In genomic region chrX:78934866-78935265, GRCh38 we compare ENCODE assay signal across 42 cellular contexts. TPM values are rescaled to one million over a fixed set of nuclear protein-coding genes. Genes with fewer than 3 reads are reported as not detected.
"Had no signal": no experiment of that assay in that cellular context is flagged by ENCODE, and none has a peak within 500 bp of the region (broad histone marks: within the 10 kb centered on the region; RNA-seq: fewer than 3 reads in every experiment).

No MANE protein-coding gene starts in this region.

- H3K4me3 ChIP-seq: adrenal gland, ascending aorta, body of pancreas, breast epithelium, cardiac muscle cell had no signal

- H3K4me1 Mint-ChIP-seq: activated naive CD4-positive, alpha-beta T cell treated with anti-CD3 and anti-CD28 coated beads, Interleukin-2, amount 10 ng/mL, durations not matched to agents 7 days and 5 days; activated naive CD8-positive, alpha-beta T cell treated with anti-CD3 and anti-CD28 coated beads for 36 hours; activated naive CD8-positive, alpha-beta T cell treated with anti-CD3 and anti-CD28 coated beads, Interleukin-2, amount 10 ng/mL, durations not matched to agents 7 days and 5 days; activated T-helper 17 cell treated with anti-CD3 and anti-CD28 coated beads, Interleukin-2, amount 50 U/mL, for 72 hours; brain; central memory CD8-positive, alpha-beta T cell had no signal

- H3K9me3 Mint-ChIP-seq: activated naive CD4-positive, alpha-beta T cell treated with anti-CD3 and anti-CD28 coated beads, Interleukin-2, amount 50 U/mL, for 24 hours; activated naive CD8-positive, alpha-beta T cell treated with anti-CD3 and anti-CD28 coated beads, Interleukin-2, amount 50 U/mL, for 24 hours; activated T-cell treated with anti-CD3 and anti-CD28 coated beads, Interleukin-2, amount 50 U/mL, for 4 hours; activated T-helper 17 cell treated with anti-CD3 and anti-CD28 coated beads, Interleukin-2, amount 50 U/mL, for 72 hours; central memory CD8-positive, alpha-beta T cell had no signal

- H3K4me1 ChIP-seq: adrenal gland, ascending aorta, body of pancreas, breast epithelium had no signal

- H3K27ac Mint-ChIP-seq: activated naive CD4-positive, alpha-beta T cell treated with anti-CD3 and anti-CD28 coated beads for 36 hours; activated naive CD4-positive, alpha-beta T cell treated with anti-CD3 and anti-CD28 coated beads, Interleukin-2, amount 10 ng/mL, durations not matched to agents 7 days and 5 days; activated naive CD4-positive, alpha-beta T cell treated with anti-CD3 and anti-CD28 coated beads, Interleukin-2, amount 50 U/mL, for 24 hours; activated naive CD4-positive, alpha-beta T cell treated with anti-CD3 and anti-CD28 coated beads, Interleukin-2, amount 50 U/mL, for 72 hours; activated naive CD8-positive, alpha-beta T cell; activated naive CD8-positive, alpha-beta T cell treated with anti-CD3 and anti-CD28 coated beads for 36 hours; activated naive CD8-positive, alpha-beta T cell treated with anti-CD3 and anti-CD28 coated beads, Interleukin-2, amount 10 ng/mL, durations not matched to agents 7 days and 5 days; activated naive CD8-positive, alpha-beta T cell treated with anti-CD3 and anti-CD28 coated beads, Interleukin-2, amount 50 U/mL, for 24 hours; activated T-cell treated with anti-CD3 and anti-CD28 coated beads, Interleukin-2, amount 50 U/mL, for 24 hours; activated T-cell treated with anti-CD3 and anti-CD28 coated beads, Interleukin-2, amount 50 U/mL, for 72 hours; activated T-helper 1 cell treated with anti-CD3 and anti-CD28 coated beads, Interleukin-12 subunit alpha, Interleukin-12 subunit beta, Interleukin-2, Interleukin-4 antibody, amounts not matched to agents 30 ng/mL and 10 ng/mL and 1 ng/mL, durations not matched to agents 14 hours and 24 hours and 36 hours; activated T-helper 17 cell treated with anti-CD3 and anti-CD28 coated beads, Interleukin-2, amount 50 U/mL, for 72 hours; activated T-helper 2 cell treated with anti-CD3 and anti-CD28 coated beads, Interferon-gamma antibody, Interleukin-2, Interleukin-4, amounts not matched to agents 10 μg/mL and 5 μg/mL and 100 μg/mL, durations not matched to agents 14 hours and 24 hours and 36 hours; brain had no signal

- H3K27me3 Mint-ChIP-seq: activated naive CD4-positive, alpha-beta T cell treated with anti-CD3 and anti-CD28 coated beads, Interleukin-2, amount 10 ng/mL, durations not matched to agents 7 days and 5 days; activated naive CD4-positive, alpha-beta T cell treated with anti-CD3 and anti-CD28 coated beads, Interleukin-2, amount 50 U/mL, for 24 hours; activated naive CD8-positive, alpha-beta T cell; activated naive CD8-positive, alpha-beta T cell treated with anti-CD3 and anti-CD28 coated beads for 36 hours; activated naive CD8-positive, alpha-beta T cell treated with anti-CD3 and anti-CD28 coated beads, Interleukin-2, amount 10 ng/mL, durations not matched to agents 7 days and 5 days; activated naive CD8-positive, alpha-beta T cell treated with anti-CD3 and anti-CD28 coated beads, Interleukin-2, amount 50 U/mL, for 24 hours; activated T-helper 17 cell treated with anti-CD3 and anti-CD28 coated beads, Interleukin-2, amount 50 U/mL, for 72 hours; brain; central memory CD8-positive, alpha-beta T cell had no signal

- DNase-seq: activated effector memory CD4-positive, alpha-beta T cell treated with anti-CD3 and anti-CD28 coated beads, Interleukin-2, amount 50 U/mL, for 16 hours; activated effector memory CD4-positive, alpha-beta T cell treated with Interleukin-2 at 50 U/mL for 16 hours; activated gamma-delta T cell; activated gamma-delta T cell treated with Interleukin-2 at 50 U/mL for 16 hours; activated naive CD4-positive, alpha-beta T cell; activated naive CD4-positive, alpha-beta T cell treated with anti-CD3 and anti-CD28 coated beads for 36 hours; activated naive CD4-positive, alpha-beta T cell treated with anti-CD3 and anti-CD28 coated beads, Interleukin-2, amount 10 ng/mL, durations not matched to agents 7 days and 5 days; activated naive CD4-positive, alpha-beta T cell treated with anti-CD3 and anti-CD28 coated beads, Interleukin-2, amount 50 U/mL, for 16 hours; activated naive CD4-positive, alpha-beta T cell treated with Interleukin-2 at 50 U/mL for 16 hours; activated naive CD8-positive, alpha-beta T cell treated with anti-CD3 and anti-CD28 coated beads for 36 hours; activated naive CD8-positive, alpha-beta T cell treated with anti-CD3 and anti-CD28 coated beads, Interleukin-2, amount 10 ng/mL, durations not matched to agents 7 days and 5 days; activated naive CD8-positive, alpha-beta T cell treated with anti-CD3 and anti-CD28 coated beads, Interleukin-2, amount 50 U/mL, for 24 hours; activated T-cell treated with anti-CD3 and anti-CD28 coated beads, Interleukin-2, amount 50 U/mL, for 1 hour; activated T-cell treated with anti-CD3 and anti-CD28 coated beads, Interleukin-2, amount 50 U/mL, for 24 hours; activated T-cell treated with anti-CD3 and anti-CD28 coated beads, Interleukin-2, amount 50 U/mL, for 4 hours; activated T-cell treated with anti-CD3 and anti-CD28 coated beads, Interleukin-2, amount 50 U/mL, for 48 hours; activated T-cell treated with anti-CD3 and anti-CD28 coated beads, Interleukin-2, amount 50 U/mL, for 72 hours; adrenal gland; amniotic stem cell; amygdala; body of pancreas; brain microvascular endothelial cell; caudate nucleus; central memory CD4-positive, alpha-beta T cell; cerebellar nuclear complex had no signal

- H3K9me3 ChIP-seq: adrenal gland, ascending aorta, body of pancreas had no signal

- H3K27me3 ChIP-seq: adrenal gland, ascending aorta, body of pancreas, brain microvascular endothelial cell, breast epithelium, cardiac muscle cell had no signal

- H3K36me3 ChIP-seq: adrenal gland, ascending aorta, brain microvascular endothelial cell, breast epithelium, cardiac muscle cell had no signal

- ATAC-seq: activated naive CD4-positive, alpha-beta T cell treated with anti-CD3 and anti-CD28 coated beads, Interleukin-2, amount 50 U/mL, for 72 hours; activated naive CD8-positive, alpha-beta T cell treated with anti-CD3 and anti-CD28 coated beads, Interleukin-2, amount 50 U/mL, for 24 hours; activated T-cell treated with anti-CD3 and anti-CD28 coated beads, Interleukin-2, amount 50 U/mL, for 4 hours; activated T-cell treated with anti-CD3 and anti-CD28 coated beads, Interleukin-2, amount 50 U/mL, for 72 hours; activated T-helper 17 cell treated with anti-CD3 and anti-CD28 coated beads, Interleukin-2, amount 50 U/mL, for 72 hours; body of pancreas had no signal

- H3K27ac ChIP-seq: adrenal gland, ascending aorta, body of pancreas, brain microvascular endothelial cell, breast epithelium, cardiac muscle cell had no signal

- H3K4me3 Mint-ChIP-seq: activated naive CD4-positive, alpha-beta T cell treated with anti-CD3 and anti-CD28 coated beads for 36 hours; activated naive CD4-positive, alpha-beta T cell treated with anti-CD3 and anti-CD28 coated beads, Interleukin-2, amount 10 ng/mL, durations not matched to agents 7 days and 5 days; activated naive CD4-positive, alpha-beta T cell treated with anti-CD3 and anti-CD28 coated beads, Interleukin-2, amount 50 U/mL, for 24 hours; activated naive CD8-positive, alpha-beta T cell; activated naive CD8-positive, alpha-beta T cell treated with anti-CD3 and anti-CD28 coated beads for 36 hours; activated naive CD8-positive, alpha-beta T cell treated with anti-CD3 and anti-CD28 coated beads, Interleukin-2, amount 10 ng/mL, durations not matched to agents 7 days and 5 days; activated naive CD8-positive, alpha-beta T cell treated with anti-CD3 and anti-CD28 coated beads, Interleukin-2, amount 50 U/mL, for 24 hours; activated T-cell treated with anti-CD3 and anti-CD28 coated beads, Interleukin-2, amount 50 U/mL, for 24 hours; activated T-cell treated with anti-CD3 and anti-CD28 coated beads, Interleukin-2, amount 50 U/mL, for 4 hours; activated T-cell treated with anti-CD3 and anti-CD28 coated beads, Interleukin-2, amount 50 U/mL, for 72 hours; activated T-helper 1 cell treated with anti-CD3 and anti-CD28 coated beads, Interleukin-12 subunit alpha, Interleukin-12 subunit beta, Interleukin-2, Interleukin-4 antibody, amounts not matched to agents 30 ng/mL and 10 ng/mL and 1 ng/mL, durations not matched to agents 14 hours and 24 hours and 36 hours; activated T-helper 17 cell treated with anti-CD3 and anti-CD28 coated beads, Interleukin-2, amount 50 U/mL, for 72 hours; brain; central memory CD8-positive, alpha-beta T cell had no signal

RNA-seq across cellular contexts. Expression of gene P2RY10, which starts 10.3 kb away (rescaled TPM):
- total RNA-seq: ascending aorta, astrocyte, bronchial epithelial cell, cardiac muscle cell, cardiac septum, cerebellum, chondrocyte had no signal
- polyA plus RNA-seq: aorta, cardiac muscle cell had no signal
